Comparison of ENCODE assay signal across 16 cellular contexts in the genomic region with DNA sequence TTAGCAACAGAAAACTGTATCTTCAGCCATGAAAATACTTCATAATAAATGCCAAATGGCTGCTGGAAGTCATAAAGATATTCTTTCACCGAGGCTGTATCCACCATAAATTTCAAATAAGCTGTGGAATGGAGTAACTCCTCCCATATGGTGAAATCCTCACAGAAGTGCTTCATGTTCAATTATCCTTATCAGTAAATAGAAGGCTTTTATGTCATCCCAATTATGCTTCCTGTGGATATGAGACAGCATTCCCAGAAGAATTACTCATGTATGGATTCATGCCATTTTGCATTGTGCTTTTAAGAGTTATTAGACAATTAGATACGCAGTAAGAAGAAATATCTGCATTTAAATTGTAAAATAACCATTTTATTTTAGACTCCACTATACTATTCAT.
DNase-seq lines count a peak whose midpoint lies in the region; FAIRE-seq and TF ChIP-seq lines count a peak whose summit lies in the region.
"Had no signal": no experiment of that assay in that cellular context is flagged by ENCODE, and none has a peak within 500 bp of the region (broad histone marks: within the 10 kb centered on the region; RNA-seq: fewer than 3 reads in every experiment).

No MANE protein-coding gene starts in this region.

- TF ChIP-seq CTCF in H9 (conservative IDR thresholded peaks at IDR 0.05): no peak

- peaks cover 14 to 16% of the 10 kb centered on the region in 2 experiments for H3K4me1 Mint-ChIP-seq in H9
- H3K4me1 Mint-ChIP-seq: CD8-positive, alpha-beta memory T cell had no signal

- no peaks in the 10 kb centered on the region for H3K23me2 ChIP-seq in H9 (ENCODE audit: insufficient read length, low read depth, low read length, poor library complexity, severe bottlenecking)

- no peak overlapping the region for H4K91ac ChIP-seq in H9 (ENCODE audit: insufficient read length, low read depth, low read length)

- no peak overlapping the region for H2BK5ac ChIP-seq in H9 (ENCODE audit: insufficient read length, low read length)

- H3K14ac ChIP-seq in H9 (ENCODE audit: insufficient read depth, low read length): no peak overlapping the region

- H3K4ac ChIP-seq in H9 (ENCODE audit: low read depth, low read length): no peak overlapping the region

- no peak overlapping the region for H3K4me3 Mint-ChIP-seq in H9
- H3K4me3 Mint-ChIP-seq: CD8-positive, alpha-beta memory T cell; endodermal cell had no signal

- WGBS in H9 (ENCODE audit: extremely low coverage, insufficient read length, low lambda C conversion rate): no CpG with 5 or more reads among the region's 2 CpGs

- no peak overlapping the region for H4K5ac ChIP-seq in H9 (ENCODE audit: insufficient read length, low read depth, low read length)

- no peaks in the 10 kb centered on the region for H3K79me1 ChIP-seq in H9 (ENCODE audit: insufficient read depth, low read depth, low read length, poor library complexity, severe bottlenecking)

- no peaks in the 10 kb centered on the region for H3K36me3 Mint-ChIP-seq in H9 (ENCODE audit: insufficient read depth in 1 of 3, low read depth in 3 of 3)
- H3K36me3 Mint-ChIP-seq: CD8-positive, alpha-beta memory T cell had no signal

- no peak overlapping the region for H2BK20ac ChIP-seq in H9 (ENCODE audit: low read depth, low read length, poor library complexity, severe bottlenecking)

- H3K27me3 Mint-ChIP-seq in H9 (ENCODE audit: low read depth): no peaks in the 10 kb centered on the region

- H3K56ac ChIP-seq in H9 (ENCODE audit: insufficient read length, low read depth, low read length): no peak overlapping the region

- H2AK5ac ChIP-seq in H9 (ENCODE audit: insufficient read length, low read length): no peak overlapping the region

- H3K79me2 ChIP-seq in H9 (ENCODE audit: insufficient read depth, low read length): no peaks in the 10 kb centered on the region

- H3K27ac Mint-ChIP-seq in H9: no peak overlapping the region
- H3K27ac Mint-ChIP-seq: CD8-positive, alpha-beta memory T cell; endodermal cell had no signal

- H3K23ac ChIP-seq in H9 (ENCODE audit: insufficient read length, low read depth, low read length): no peak overlapping the region

- FAIRE-seq in H54 (lab: Jason Lieb, UNC): peak; percentile 61
- FAIRE-seq: TTC549 had no signal

- H2BK120ac ChIP-seq in H9 (ENCODE audit: low read depth, low read length, poor library complexity, severe bottlenecking): no peak overlapping the region

- no peak overlapping the region for H3K27ac ChIP-seq in H9 (ENCODE audit: insufficient read length, low read depth, low read length)
- H3K27ac ChIP-seq: adrenal gland, suprapubic skin had no signal

- no peaks in the 10 kb centered on the region for H3K9me3 Mint-ChIP-seq in H9
- H3K9me3 Mint-ChIP-seq: CD8-positive, alpha-beta memory T cell; endodermal cell had no signal

- H3K27me3 ChIP-seq in H9 (ENCODE audit: insufficient read depth, low read length): no peaks in the 10 kb centered on the region
- H3K27me3 ChIP-seq: adrenal gland, suprapubic skin had no signal

- no peak overlapping the region for H3K18ac ChIP-seq in H9 (ENCODE audit: insufficient read length, low read depth, low read length)

- DNase-seq in H54 (ENCODE audit: insufficient read length, low spot score): no peak
- DNase-seq in NCI-H2107 (lab: John Stamatoyannopoulos, UW): peak; percentile 34
- peak; percentile 5 for DNase-seq in SW480 (ENCODE audit: low spot score)
- peak; percentile 60 for DNase-seq in non-pigmented ciliary epithelial cell (ENCODE audit: low read depth)
- no peak for DNase-seq in mucosa of gallbladder (ENCODE audit: low spot score)
- no peak for DNase-seq in activated CD4-positive, CD25-positive, alpha-beta regulatory T cell (lab: John Stamatoyannopoulos, UW)
- no peak for DNase-seq in NCI-H1694 treated with DMSO at 0.1 percent for 48 hours (lab: John Stamatoyannopoulos, UW)
- no peak for DNase-seq in H9
- DNase-seq: activated CD8-positive, alpha-beta memory T cell treated with anti-CD3 and anti-CD28 coated beads, Interleukin-2, amount 50 U/mL, for 4 hours; adrenal gland; CD8-positive, alpha-beta memory T cell; endodermal cell; H7; Karpas-422 had no signal

- H2BK12ac ChIP-seq in H9 (ENCODE audit: insufficient read length, low read depth, low read length): no peak overlapping the region

- no peaks in the 10 kb centered on the region for H3K4me1 ChIP-seq in H9 (ENCODE audit: insufficient read depth, low read length)
- H3K4me1 ChIP-seq: suprapubic skin had no signal

- H3K9me3 ChIP-seq in H9 (ENCODE audit: control insufficient read depth, low read depth, low read length): no peaks in the 10 kb centered on the region
- H3K9me3 ChIP-seq: adrenal gland, suprapubic skin had no signal

- no peak overlapping the region for H3K4me2 ChIP-seq in H9 (ENCODE audit: insufficient read depth, insufficient read length, low read length)

- no peak overlapping the region for H3T11ph ChIP-seq in H9 (ENCODE audit: low read length)

- no peak overlapping the region for H4K8ac ChIP-seq in H9 (replicated peaks; ENCODE audit: insufficient read length, low read depth, low read length)

- no peak for TF ChIP-seq POLR2A in H54 (IDR thresholded peaks at IDR 0.05; ENCODE audit: low read depth, low read length)

- no peak overlapping the region for H2AFZ ChIP-seq in H9 (ENCODE audit: low read length)

- H4K20me1 ChIP-seq in H9 (ENCODE audit: control insufficient read depth, insufficient read depth, insufficient read length): no peaks in the 10 kb centered on the region

- H2BK15ac ChIP-seq in H9 (ENCODE audit: low read depth, low read length): no peak overlapping the region

- H3K9ac ChIP-seq in H9 (ENCODE audit: extremely low read depth, insufficient read length, low read length): no peak overlapping the region

Comparison
In these comparisons a context has a peak if more than half of its experiments do, and no peak if none do; other contexts are left out.
1. DNase-seq: peak in NCI-H2107 (single experiment), SW480 (single experiment) and non-pigmented ciliary epithelial cell (single experiment); none in H54 (single experiment), mucosa of gallbladder (single experiment), activated CD4-positive, CD25-positive, alpha-beta regulatory T cell (0 of 4), NCI-H1694 treated with DMSO at 0.1 percent for 48 hours (single experiment) and H9 (single experiment).